ENCODE assay signal across 10 cellular contexts in genomic region chr16:53756329-53756996, GRCh38. TPM values are rescaled to one million over a fixed set of nuclear protein-coding genes. Genes with fewer than 3 reads are reported as not detected.
DNase-seq lines count a peak whose midpoint lies in the region; ATAC-seq and TF ChIP-seq lines count a peak whose summit lies in the region.
"Had no signal": no experiment of that assay in that cellular context is flagged by ENCODE, and none has a peak within 500 bp of the region (broad histone marks: within the 10 kb centered on the region; RNA-seq: fewer than 3 reads in every experiment).

No MANE protein-coding gene starts in this region.

- POLR2A ChIA-PET in SK-N-SH (lab: Yijun Ruan, JAX) = no interaction called here

- TF ChIP-seq CTCF in VCaP (conservative IDR thresholded peaks at IDR 0.05) = no peak
- no peak for TF ChIP-seq CTCF in SK-N-SH (IDR thresholded peaks at IDR 0.05)
- no peak for TF ChIP-seq CTCF in heart right ventricle (IDR thresholded peaks at IDR 0.05)

- 84% methylated on average over 4 of the region's 4 CpGs for WGBS in SK-N-SH (ENCODE audit: low lambda C conversion rate)
- WGBS in heart right ventricle, 2 donors = 57 to 64% methylated on average over 4 of the region's 4 CpGs

- H3K36me3 ChIP-seq in Karpas-422 (ENCODE audit: insufficient read depth, low read length) = no peaks in the 10 kb centered on the region
- H3K36me3 ChIP-seq in SK-N-SH (replicated peaks in 1 of 2; ENCODE audit: control insufficient read depth in 1 of 2, insufficient read depth in 2 of 2, low read length in 1 of 2) = no peaks in the 10 kb centered on the region
- no peaks in the 10 kb centered on the region for H3K36me3 ChIP-seq in heart right ventricle

- no peaks in the 10 kb centered on the region for H3K27me3 ChIP-seq in Karpas-422 (ENCODE audit: low read length)
- no peaks in the 10 kb centered on the region for H3K27me3 ChIP-seq in SK-N-SH (ENCODE audit: insufficient read depth)
- no peaks in the 10 kb centered on the region for H3K27me3 ChIP-seq in heart right ventricle

- DNase-seq in Karpas-422 (no peak), kidney glomerular epithelial cell (lab: John Stamatoyannopoulos, UW) (peak; percentile 75), SK-N-SH (no peak), heart right ventricle (no peak)
- DNase-seq: activated CD4-positive, alpha-beta T cell treated with anti-CD3 and anti-CD28 coated beads for 48 hours; islet precursor cell; NCI-H1105 had no signal

- H3K27ac ChIP-seq in Karpas-422 (ENCODE audit: low read length) = peak overlapping the region; percentile 83
- peak overlapping the region; percentile 97 for H3K27ac ChIP-seq in VCaP
- H3K27ac ChIP-seq in temporal lobe (ENCODE audit: low read depth, low read length) = peak overlapping the region; percentile 42
- no peak overlapping the region for H3K27ac ChIP-seq in SK-N-SH (ENCODE audit: low read depth in 2 of 2, low read length in 1 of 2)
- no peak overlapping the region for H3K27ac ChIP-seq in heart right ventricle

- H4K20me1 ChIP-seq in Karpas-422 (ENCODE audit: insufficient read depth, low read depth, low read length) (no peaks in the 10 kb centered on the region), SK-N-SH (ENCODE audit: insufficient read depth) (no peaks in the 10 kb centered on the region; the same call in 1 of the 2 replicates)

- H3K79me2 ChIP-seq in Karpas-422 (ENCODE audit: low read length) (peaks cover 97% of the 10 kb centered on the region), SK-N-SH (ENCODE audit: insufficient read depth) (peaks cover 32% of the 10 kb centered on the region)

- ATAC-seq in GM21367 (IDR thresholded peaks at IDR 0.05; ENCODE audit: unreplicated experiment) (no peak), heart right ventricle (no peak)

- TF ChIP-seq EP300 in SK-N-SH (IDR thresholded peaks at IDR 0.05; ENCODE audit: borderline replicate concordance in 1 of 2, low read depth in 1 of 2, low read length in 1 of 2) = no peak

- CTCF ChIA-PET in SK-N-SH (lab: Yijun Ruan, JAX) = interaction anchor here (0.7 to 5.3 kb wide), 5 partner anchors 11 to 27 kb away, joined by 3 to 37 read pairs (median 3); no protein-coding TSS in a partner anchor

- H3K4me3 ChIP-seq in Karpas-422 (ENCODE audit: low read length) (no peak overlapping the region), SK-N-SH (ENCODE audit: low read depth in 2 of 2, low read length in 1 of 2) (no peak overlapping the region), heart right ventricle (no peak overlapping the region)

- no peak overlapping the region for H2AFZ ChIP-seq in Karpas-422 (ENCODE audit: low read length)
- no peak overlapping the region for H2AFZ ChIP-seq in SK-N-SH (ENCODE audit: low read depth)

- H3K4me1 ChIP-seq in Karpas-422 (ENCODE audit: low read length) (peaks cover 76% of the 10 kb centered on the region), SK-N-SH (ENCODE audit: control insufficient read depth in 1 of 2, insufficient read depth in 2 of 2, low read depth in 1 of 2, low read length in 1 of 2) (peaks cover 7 to 9% of the 10 kb centered on the region in 2 experiments; a peak in 2 of 4 replicates), heart right ventricle (peaks cover 0 to 29% (median 25%) of the 10 kb centered on the region in 9 donors)

- H3K9me3 ChIP-seq in Karpas-422 (ENCODE audit: low read length) (no peaks in the 10 kb centered on the region), SK-N-SH (no peaks in the 10 kb centered on the region), heart right ventricle (peaks cover 0 to 8% (median 0%) of the 10 kb centered on the region in 11 donors)

- no peak for TF ChIP-seq RAD21 in SK-N-SH (IDR thresholded peaks at IDR 0.05; ENCODE audit: low read length)

- no peaks in the 10 kb centered on the region for H3K9me2 ChIP-seq in Karpas-422 (replicated peaks; ENCODE audit: insufficient read depth, low read length)
- H3K9me2 ChIP-seq in SK-N-SH = no peaks in the 10 kb centered on the region

- peaks cover 4% of the 10 kb centered on the region for H3F3A ChIP-seq in SK-N-SH (replicated peaks; ENCODE audit: insufficient read depth)

- intact Hi-C loops in heart right ventricle (cut with DNase I) = no loop called here

- H3K4me2 ChIP-seq in Karpas-422 (ENCODE audit: low read depth, low read length, poor library complexity, severe bottlenecking) (peak overlapping the region; percentile 51), SK-N-SH (no peak overlapping the region)

- H3K9ac ChIP-seq in Karpas-422 (ENCODE audit: low read length) (peak overlapping the region; percentile 28), SK-N-SH (no peak overlapping the region)

TF ChIP-seq in SK-N-SH, 30 proteins besides CTCF, POLR2A, EP300 and RAD21 (continues in another document):
- TF ChIP-seq NRF1 (IDR thresholded peaks at IDR 0.05; ENCODE audit: low read depth, low read length) = no peak
- TF ChIP-seq TEAD4 (IDR thresholded peaks at IDR 0.05; ENCODE audit: borderline replicate concordance, insufficient read depth) = no peak
- no peak for TF ChIP-seq USF1 (IDR thresholded peaks at IDR 0.05; ENCODE audit: borderline replicate concordance, low read depth)
- TF ChIP-seq MAX (IDR thresholded peaks at IDR 0.05; ENCODE audit: low read depth) = no peak
- no peak for TF ChIP-seq POLR2AphosphoS5 (IDR thresholded peaks at IDR 0.05; ENCODE audit: low read depth, low read length)
- TF ChIP-seq NFIC (IDR thresholded peaks at IDR 0.05; ENCODE audit: borderline replicate concordance) = no peak
- TF ChIP-seq, protein P1, sequence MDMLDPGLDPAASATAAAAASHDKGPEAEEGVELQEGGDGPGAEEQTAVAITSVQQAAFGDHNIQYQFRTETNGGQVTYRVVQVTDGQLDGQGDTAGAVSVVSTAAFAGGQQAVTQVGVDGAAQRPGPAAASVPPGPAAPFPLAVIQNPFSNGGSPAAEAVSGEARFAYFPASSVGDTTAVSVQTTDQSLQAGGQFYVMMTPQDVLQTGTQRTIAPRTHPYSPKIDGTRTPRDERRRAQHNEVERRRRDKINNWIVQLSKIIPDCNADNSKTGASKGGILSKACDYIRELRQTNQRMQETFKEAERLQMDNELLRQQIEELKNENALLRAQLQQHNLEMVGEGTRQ (IDR thresholded peaks at IDR 0.05; ENCODE audit: borderline replicate concordance, low read depth, low read length) = no peak
- TF ChIP-seq SMC3 (IDR thresholded peaks at IDR 0.05; ENCODE audit: low read depth, low read length) = no peak
- no peak for TF ChIP-seq GATA2 (CRISPR knock-in tag; IDR thresholded peaks at IDR 0.05)
- TF ChIP-seq ZBTB33 (IDR thresholded peaks at IDR 0.05; ENCODE audit: borderline replicate concordance, low read depth) = no peak
- TF ChIP-seq TCF12 (IDR thresholded peaks at IDR 0.05) = no peak

RNA-seq across cellular contexts. Expression of gene FTO, which starts 52.5 kb away (rescaled TPM):
- total RNA-seq in Karpas-422 (2014; rRNA removed; shearing (Covaris generic); ENCODE audit: low replicate concordance) = 101 and 125 TPM in 2 replicates
- total RNA-seq in temporal lobe (151 TPM), heart right ventricle (100 to 1,000 TPM in 2 of 10 donors, 10 to 100 TPM in 8; 77.7 to 103 (median 90.7) TPM)
- polyA plus RNA-seq in SK-N-SH (2012; rRNA removed) (41.2 and 49.8 TPM in 2 replicates), heart right ventricle (10 to 100 TPM in 1 of 2 donors, 1 to 10 TPM in 1; 8.5 to 21.3 TPM)
- polyA plus RNA-seq in SK-N-SH (2012; cell fraction: cytosol; rRNA removed) = 45.9 and 46.5 TPM in 2 replicates
- 19.0 and 26.9 TPM in 2 replicates for polyA plus RNA-seq in SK-N-SH (2012; cell fraction: nucleus; rRNA removed)

RNA-seq across cellular contexts. Expression of gene RPGRIP1L, which starts 52.8 kb away (rescaled TPM):
- 19.1 and 25.1 TPM in 2 replicates for total RNA-seq in Karpas-422 (2014; rRNA removed; shearing (Covaris generic); ENCODE audit: low replicate concordance)
- total RNA-seq in temporal lobe (14.0 TPM), heart right ventricle (1 to 10 TPM; 1.6 to 3.7 (median 2.4) TPM)
- polyA plus RNA-seq in SK-N-SH (2012; rRNA removed) (5.7 and 6.5 TPM in 2 replicates), heart right ventricle (1 to 10 TPM in 1 of 2 donors, under 1 TPM in 1; 0.96 to 1.2 TPM)
- 7.4 and 9.9 TPM in 2 replicates for polyA plus RNA-seq in SK-N-SH (2012; cell fraction: cytosol; rRNA removed)
- 4.4 and 9.0 TPM in 2 replicates for polyA plus RNA-seq in SK-N-SH (2012; cell fraction: nucleus; rRNA removed)

Comparison
In these comparisons a context has a peak if more than half of its experiments do, and no peak if none do; other contexts are left out.
1. H3K27ac ChIP-seq: peak in Karpas-422 (single experiment), VCaP (single experiment) and temporal lobe (single experiment); none in SK-N-SH (0 of 2) and heart right ventricle (0 of 10).